1 cellular context compared by ENCODE assay signal in the genomic region with DNA sequence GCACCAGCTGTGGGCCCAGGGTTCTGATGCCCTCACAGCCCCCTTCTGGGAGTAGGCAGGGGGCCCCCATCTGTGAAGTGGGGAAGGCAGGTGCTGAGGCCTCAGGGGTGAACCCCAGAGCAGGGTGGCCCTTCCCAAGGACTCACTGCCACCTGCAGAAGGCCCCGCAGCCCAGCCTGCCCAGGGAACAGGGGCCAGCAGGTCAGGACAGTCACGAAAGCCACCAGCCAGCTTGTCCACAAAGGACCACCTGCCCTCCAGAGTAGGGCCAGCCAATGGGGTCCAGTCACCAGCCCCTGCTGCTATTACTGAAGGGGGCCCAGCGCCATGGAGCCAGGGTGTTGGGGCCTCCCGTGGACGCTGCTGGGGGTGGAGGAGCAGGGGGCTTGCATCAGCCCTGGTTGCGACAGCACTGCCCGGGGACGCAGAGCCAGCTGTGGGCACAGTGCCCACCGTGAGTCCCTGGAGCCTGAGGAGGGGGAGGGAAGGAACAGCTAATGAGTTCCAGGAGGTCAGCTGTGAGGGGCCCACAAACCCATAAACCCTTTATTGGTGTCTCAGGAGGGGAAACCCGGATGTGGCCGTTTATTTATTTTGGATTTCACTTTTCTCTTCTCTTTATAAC.
TF ChIP-seq lines count a peak whose summit lies in the region.

No MANE protein-coding gene starts in this region.

TF ChIP-seq in HepG2, 621 proteins besides CTCF, POLR2A, EP300 and RAD21 (continued from another document):
- TF ChIP-seq, protein P1, sequence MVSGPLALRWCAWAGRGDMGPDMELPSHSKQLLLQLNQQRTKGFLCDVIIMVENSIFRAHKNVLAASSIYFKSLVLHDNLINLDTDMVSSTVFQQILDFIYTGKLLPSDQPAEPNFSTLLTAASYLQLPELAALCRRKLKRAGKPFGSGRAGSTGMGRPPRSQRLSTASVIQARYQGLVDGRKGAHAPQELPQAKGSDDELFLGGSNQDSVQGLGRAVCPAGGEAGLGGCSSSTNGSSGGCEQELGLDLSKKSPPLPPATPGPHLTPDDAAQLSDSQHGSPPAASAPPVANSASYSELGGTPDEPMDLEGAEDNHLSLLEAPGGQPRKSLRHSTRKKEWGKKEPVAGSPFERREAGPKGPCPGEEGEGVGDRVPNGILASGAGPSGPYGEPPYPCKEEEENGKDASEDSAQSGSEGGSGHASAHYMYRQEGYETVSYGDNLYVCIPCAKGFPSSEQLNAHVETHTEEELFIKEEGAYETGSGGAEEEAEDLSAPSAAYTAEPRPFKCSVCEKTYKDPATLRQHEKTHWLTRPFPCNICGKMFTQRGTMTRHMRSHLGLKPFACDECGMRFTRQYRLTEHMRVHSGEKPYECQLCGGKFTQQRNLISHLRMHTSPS (CRISPR knock-in tag; IDR thresholded peaks at IDR 0.05; ENCODE audit: low read depth) = peak; percentile 92
- TF ChIP-seq ZNF724P (CRISPR knock-in tag; IDR thresholded peaks at IDR 0.05; ENCODE audit: borderline replicate concordance) (0 out of 2 replicates have a peak, but pooled peaks have one; percentile 65), ZNF879 (CRISPR knock-in tag; IDR thresholded peaks at IDR 0.05) (no peak), ZBTB7B (CRISPR knock-in tag; IDR thresholded peaks at IDR 0.05) (no peak), GATAD2A (CRISPR knock-in tag; IDR thresholded peaks at IDR 0.05) (peak; percentile 81), ARNT2 (CRISPR knock-in tag; IDR thresholded peaks at IDR 0.05; ENCODE audit: low read depth) (peak; percentile 60; the same call in 1 of the 2 replicates), PATZ1 (CRISPR knock-in tag; IDR thresholded peaks at IDR 0.05) (0 out of 2 replicates have a peak, but pooled peaks have one; percentile 13), ARID4A (CRISPR knock-in tag; IDR thresholded peaks at IDR 0.05; ENCODE audit: borderline replicate concordance) (0 out of 2 replicates have a peak, but pooled peaks have one; percentile 3), ZNF281 (CRISPR knock-in tag; IDR thresholded peaks at IDR 0.05; ENCODE audit: borderline replicate concordance) (0 out of 2 replicates have a peak, but pooled peaks have one; percentile 40), ZFP91 (CRISPR knock-in tag; IDR thresholded peaks at IDR 0.05; ENCODE audit: borderline replicate concordance) (peak; percentile 34; the same call in 1 of the 2 replicates), KLF13 (CRISPR knock-in tag; IDR thresholded peaks at IDR 0.05) (0 out of 2 replicates have a peak, but pooled peaks have one; percentile 61), DBP (CRISPR knock-in tag; IDR thresholded peaks at IDR 0.05; ENCODE audit: not compliant biosample characterization) (no peak), CEBPB (IDR thresholded peaks at IDR 0.05; ENCODE audit: borderline replicate concordance, low read depth, low read length) (peak; percentile 76), CHCHD3 (CRISPR knock-in tag; IDR thresholded peaks at IDR 0.05) (0 out of 2 replicates have a peak, but pooled peaks have one; percentile 41), HNRNPL (IDR thresholded peaks at IDR 0.05; ENCODE audit: low read depth, low read length) (peak; percentile 90)
- TF ChIP-seq, protein P2, sequence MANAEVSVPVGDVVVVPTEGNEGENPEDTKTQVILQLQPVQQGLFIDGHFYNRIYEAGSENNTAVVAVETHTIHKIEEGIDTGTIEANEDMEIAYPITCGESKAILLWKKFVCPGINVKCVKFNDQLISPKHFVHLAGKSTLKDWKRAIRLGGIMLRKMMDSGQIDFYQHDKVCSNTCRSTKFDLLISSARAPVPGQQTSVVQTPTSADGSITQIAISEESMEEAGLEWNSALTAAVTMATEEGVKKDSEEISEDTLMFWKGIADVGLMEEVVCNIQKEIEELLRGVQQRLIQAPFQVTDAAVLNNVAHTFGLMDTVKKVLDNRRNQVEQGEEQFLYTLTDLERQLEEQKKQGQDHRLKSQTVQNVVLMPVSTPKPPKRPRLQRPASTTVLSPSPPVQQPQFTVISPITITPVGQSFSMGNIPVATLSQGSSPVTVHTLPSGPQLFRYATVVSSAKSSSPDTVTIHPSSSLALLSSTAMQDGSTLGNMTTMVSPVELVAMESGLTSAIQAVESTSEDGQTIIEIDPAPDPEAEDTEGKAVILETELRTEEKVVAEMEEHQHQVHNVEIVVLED (CRISPR knock-in tag; IDR thresholded peaks at IDR 0.05; ENCODE audit: borderline replicate concordance) = no peak
- TF ChIP-seq, protein P3, sequence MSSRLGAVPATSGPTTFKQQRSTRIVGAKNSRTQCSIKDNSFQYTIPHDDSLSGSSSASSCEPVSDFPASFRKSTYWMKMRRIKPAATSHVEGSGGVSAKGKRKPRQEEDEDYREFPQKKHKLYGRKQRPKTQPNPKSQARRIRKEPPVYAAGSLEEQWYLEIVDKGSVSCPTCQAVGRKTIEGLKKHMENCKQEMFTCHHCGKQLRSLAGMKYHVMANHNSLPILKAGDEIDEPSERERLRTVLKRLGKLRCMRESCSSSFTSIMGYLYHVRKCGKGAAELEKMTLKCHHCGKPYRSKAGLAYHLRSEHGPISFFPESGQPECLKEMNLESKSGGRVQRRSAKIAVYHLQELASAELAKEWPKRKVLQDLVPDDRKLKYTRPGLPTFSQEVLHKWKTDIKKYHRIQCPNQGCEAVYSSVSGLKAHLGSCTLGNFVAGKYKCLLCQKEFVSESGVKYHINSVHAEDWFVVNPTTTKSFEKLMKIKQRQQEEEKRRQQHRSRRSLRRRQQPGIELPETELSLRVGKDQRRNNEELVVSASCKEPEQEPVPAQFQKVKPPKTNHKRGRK (CRISPR knock-in tag; IDR thresholded peaks at IDR 0.05) = no peak
- TF ChIP-seq, protein P4, sequence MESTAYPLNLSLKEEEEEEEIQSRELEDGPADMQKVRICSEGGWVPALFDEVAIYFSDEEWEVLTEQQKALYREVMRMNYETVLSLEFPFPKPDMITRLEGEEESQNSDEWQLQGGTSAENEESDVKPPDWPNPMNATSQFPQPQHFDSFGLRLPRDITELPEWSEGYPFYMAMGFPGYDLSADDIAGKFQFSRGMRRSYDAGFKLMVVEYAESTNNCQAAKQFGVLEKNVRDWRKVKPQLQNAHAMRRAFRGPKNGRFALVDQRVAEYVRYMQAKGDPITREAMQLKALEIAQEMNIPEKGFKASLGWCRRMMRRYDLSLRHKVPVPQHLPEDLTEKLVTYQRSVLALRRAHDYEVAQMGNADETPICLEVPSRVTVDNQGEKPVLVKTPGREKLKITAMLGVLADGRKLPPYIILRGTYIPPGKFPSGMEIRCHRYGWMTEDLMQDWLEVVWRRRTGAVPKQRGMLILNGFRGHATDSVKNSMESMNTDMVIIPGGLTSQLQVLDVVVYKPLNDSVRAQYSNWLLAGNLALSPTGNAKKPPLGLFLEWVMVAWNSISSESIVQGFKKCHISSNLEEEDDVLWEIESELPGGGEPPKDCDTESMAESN (CRISPR knock-in tag; conservative IDR thresholded peaks at IDR 0.05) = peak; percentile 37; the same call in 1 of the 2 replicates
